Comparison of ENCODE assay signal across 9 cellular contexts in the genomic region with DNA sequence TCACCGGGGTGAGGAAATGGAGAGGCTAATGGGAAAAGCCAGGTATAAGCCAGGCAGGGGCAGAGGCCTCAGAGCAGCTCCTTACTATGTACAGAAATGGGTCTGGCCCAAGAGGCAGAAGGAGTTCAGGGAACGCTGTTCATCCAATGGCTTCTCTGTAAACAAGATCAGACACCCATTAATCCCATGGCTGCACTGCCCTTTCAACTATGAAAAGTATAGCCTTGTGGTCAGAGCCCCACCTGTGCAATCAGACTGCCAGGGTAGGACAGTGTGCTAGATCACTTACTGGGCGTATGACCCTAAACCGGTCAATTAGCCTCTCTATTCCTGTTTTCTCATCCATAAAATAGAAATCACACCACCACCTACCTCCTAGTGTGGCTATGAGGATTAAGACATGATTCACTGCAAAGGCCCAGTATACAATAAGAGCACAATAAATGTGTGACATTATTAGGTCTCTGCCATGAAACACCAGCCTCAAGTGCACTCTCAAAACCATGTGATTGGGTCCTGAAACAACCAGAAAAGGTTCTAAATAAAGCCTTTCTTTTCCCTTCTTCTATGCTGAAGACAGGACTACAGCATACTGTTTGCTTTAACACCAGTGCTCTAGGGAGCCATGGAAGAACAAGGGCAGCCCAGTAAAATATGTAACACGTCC.
DNase-seq lines count a peak whose midpoint lies in the region; ATAC-seq and TF ChIP-seq lines count a peak whose summit lies in the region.
"Had no signal": no experiment of that assay in that cellular context is flagged by ENCODE, and none has a peak within 500 bp of the region (broad histone marks: within the 10 kb centered on the region; RNA-seq: fewer than 3 reads in every experiment).

No MANE protein-coding gene starts in this region.

- DNase-seq in GM06990 (ENCODE audit: extremely low read depth, insufficient read length) (no peak), MM.1S (no peak), coronary artery (ENCODE audit: low spot score) (no peak), NCI-H446 (lab: John Stamatoyannopoulos, UW) (no peak), NCI-H526 treated with DMSO at 0.1 percent for 48 hours (lab: John Stamatoyannopoulos, UW) (no peak)
- DNase-seq: activated CD4-positive, alpha-beta T cell treated with anti-CD3 and anti-CD28 coated beads, Interleukin-2, amount 50 U/mL, for 1 hour; KG1 had no signal

- H3K79me2 ChIP-seq in MM.1S (ENCODE audit: low read length): peaks cover 88% of the 10 kb centered on the region

- H3K36me3 ChIP-seq in GM06990 (ENCODE audit: control insufficient read depth, insufficient read depth, low read length) (peaks cover 3% of the 10 kb centered on the region), MM.1S (replicated peaks; ENCODE audit: insufficient read depth, low read length) (no peaks in the 10 kb centered on the region)

- no peak for ATAC-seq in GM21515 (IDR thresholded peaks at IDR 0.05; ENCODE audit: unreplicated experiment)

- peak overlapping the region; percentile 35 for H3K4me3 ChIP-seq in GM06990 (replicated peaks; ENCODE audit: low read depth, low read length)
- H3K4me3 ChIP-seq in MM.1S (ENCODE audit: low read length): peak overlapping the region; percentile 86
- H3K4me3 ChIP-seq in coronary artery: peak overlapping the region; percentile 22
- H3K4me3 ChIP-seq in skin epidermis: no peak overlapping the region

- no peak overlapping the region for H2AFZ ChIP-seq in MM.1S (ENCODE audit: low read length)

- H3F3A ChIP-seq in MM.1S (ENCODE audit: insufficient read depth, low read length): peaks cover 47% of the 10 kb centered on the region

- TF ChIP-seq CTCF in GM06990 (IDR thresholded peaks at IDR 0.05; ENCODE audit: insufficient read depth, low read length, poor library complexity, severe bottlenecking) (no peak), MM.1S (IDR thresholded peaks at IDR 0.05; ENCODE audit: low read length) (no peak), coronary artery (IDR thresholded peaks at IDR 0.05) (no peak)

- no peaks in the 10 kb centered on the region for H4K20me1 ChIP-seq in MM.1S (ENCODE audit: insufficient read depth, low read length)

- peaks cover 64% of the 10 kb centered on the region for H3K4me1 ChIP-seq in MM.1S (ENCODE audit: low read length)

- no peaks in the 10 kb centered on the region for H3K9me3 ChIP-seq in MM.1S (replicated peaks; ENCODE audit: insufficient read depth, low read length)

- no peaks in the 10 kb centered on the region for H3K27me3 ChIP-seq in GM06990 (replicated peaks; ENCODE audit: control insufficient read depth, insufficient read depth, low read length)
- no peaks in the 10 kb centered on the region for H3K27me3 ChIP-seq in MM.1S (replicated peaks; ENCODE audit: insufficient read depth, low read length)

- H3K4me2 ChIP-seq in MM.1S (ENCODE audit: low read depth, low read length): peak overlapping the region; percentile 82

- peak overlapping the region; percentile 74; the same call in 1 of the 2 replicates for H3K9ac ChIP-seq in MM.1S (ENCODE audit: low read length)

- H3K27ac ChIP-seq in MM.1S (ENCODE audit: low read length) (peak overlapping the region; percentile 72; the same call in 1 of the 2 replicates), coronary artery (peak overlapping the region; percentile 68 to 85), skin epidermis (peak overlapping the region in 19 of 21 experiments; percentile 9 to 99 (median 78))

- no peaks in the 10 kb centered on the region for H3K9me2 ChIP-seq in MM.1S (replicated peaks; ENCODE audit: insufficient read depth, low read length)

Comparison
In these comparisons a context has a peak if more than half of its experiments do, and no peak if none do; other contexts are left out.
1. H3K4me3 ChIP-seq: peak in GM06990 (single experiment), MM.1S (single experiment) and coronary artery (single experiment); none in skin epidermis (0 of 7).
2. Peak in every context shown above with its lines, with median percentiles within 50 percentile points of each other: H3K27ac ChIP-seq.